Comparison of ENCODE assay signal across 18 cellular contexts in genomic region chr14:100836053-100836805, GRCh38.
"Had no signal": no experiment of that assay in that cellular context is flagged by ENCODE, and none has a peak within 500 bp of the region (broad histone marks: within the 10 kb centered on the region; RNA-seq: fewer than 3 reads in every experiment).

No MANE protein-coding gene starts in this region.

- H3K9me3 Mint-ChIP-seq: memory B cell, mesothelial cell of epicardium, natural killer cell had no signal

- DNase-seq: effector CD8-positive, alpha-beta T cell; foreskin melanocyte; head of caudate nucleus; hypothalamus; natural killer cell; retina; right lobe of liver; stimulated activated CD4-positive, alpha-beta T cell treated with anti-CD3 and anti-CD28 coated beads, Interleukin-15, amount 100 ng/mL, for 24 hours; stimulated activated CD4-positive, alpha-beta T cell treated with anti-CD3 and anti-CD28 coated beads, Interleukin-2, amount 100 ng/mL, for 24 hours; stimulated activated CD4-positive, alpha-beta T cell treated with anti-CD3 and anti-CD28 coated beads, Interleukin-4, amount 100 ng/mL, for 4 hours; stimulated activated naive CD4-positive, alpha-beta T cell; stomach; substantia nigra; transverse colon had no signal

- H3K36me3 Mint-ChIP-seq: memory B cell, mesothelial cell of epicardium, natural killer cell had no signal

- H3K27ac Mint-ChIP-seq: memory B cell, mesothelial cell of epicardium, natural killer cell had no signal

- H3K4me1 Mint-ChIP-seq: memory B cell, natural killer cell had no signal

- H3K4me3 Mint-ChIP-seq: memory B cell, mesothelial cell of epicardium, natural killer cell had no signal

- ATAC-seq: left lung, natural killer cell, psoas muscle had no signal
